25 cellular contexts compared by ENCODE assay signal in the genomic region with DNA sequence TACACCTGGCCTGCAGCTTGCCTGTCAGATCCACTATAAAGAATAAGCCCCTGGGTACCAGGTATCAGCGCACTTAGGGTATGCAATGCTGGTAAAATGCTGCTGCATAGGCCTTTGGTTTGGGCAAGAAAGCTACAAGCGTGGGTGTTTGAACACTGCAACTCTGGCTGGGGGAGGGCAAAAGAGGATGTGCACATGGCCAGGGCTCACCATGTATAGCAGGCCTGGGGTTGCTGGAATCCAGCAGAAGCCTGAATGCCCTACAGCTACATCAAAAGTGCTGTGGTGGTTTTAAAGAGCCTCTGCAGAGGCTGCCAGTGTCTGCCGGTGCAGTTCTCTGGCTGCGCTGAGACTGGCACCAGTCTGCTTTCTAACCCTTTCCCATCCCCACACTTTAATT. TPM values are rescaled to one million over a fixed set of nuclear protein-coding genes. Genes with fewer than 3 reads are reported as not detected.
DNase-seq lines count a peak whose midpoint lies in the region; ATAC-seq and TF ChIP-seq lines count a peak whose summit lies in the region.
"Had no signal": no experiment of that assay in that cellular context is flagged by ENCODE, and none has a peak within 500 bp of the region (broad histone marks: within the 10 kb centered on the region; RNA-seq: fewer than 3 reads in every experiment).

No MANE protein-coding gene starts in this region.

- H3K4me2 ChIP-seq in mesenchymal stem cell (ENCODE audit: low read length, poor library complexity, severe bottlenecking), result no peak overlapping the region
- H3K4me2 ChIP-seq: hepatocyte had no signal

- intact Hi-C loops in right cardiac atrium (cut with DNase I), result no loop called here

- H2BK15ac ChIP-seq in mesenchymal stem cell (ENCODE audit: low read depth, poor library complexity, severe bottlenecking), result no peak overlapping the region

- TF ChIP-seq CTCF in RWPE2 (IDR thresholded peaks at IDR 0.05; ENCODE audit: poor library complexity, severe bottlenecking), result no peak

- H2BK12ac ChIP-seq in mesenchymal stem cell (ENCODE audit: low read length in 2 of 2), result no peak overlapping the region

- no peak overlapping the region for H2AFZ ChIP-seq in mesenchymal stem cell (ENCODE audit: low read depth, low read length)
- H2AFZ ChIP-seq: hepatocyte had no signal

- H3K18ac ChIP-seq in mesenchymal stem cell (ENCODE audit: low read depth in 1 of 2, low read length in 2 of 2), result no peak overlapping the region

- peak overlapping the region in 1 of 2 experiments; percentile 18 for H3K23ac ChIP-seq in mesenchymal stem cell (ENCODE audit: low read length in 2 of 2)

- no peak for ATAC-seq in CD4-positive, CD25-positive, alpha-beta regulatory T cell (ENCODE audit: low read depth in 2 of 2)
- peak; percentile 14; the same call in 2 of the 3 replicates for ATAC-seq in RWPE2 (ENCODE audit: low read depth)
- no peak for ATAC-seq in right cardiac atrium
- ATAC-seq: GM12878, HCT116 had no signal

- H3K27ac ChIP-seq in CD4-positive, CD25-positive, alpha-beta regulatory T cell (ENCODE audit: insufficient read depth, low read length, poor library complexity, severe bottlenecking), result no peak overlapping the region
- H3K27ac ChIP-seq in RWPE2 (ENCODE audit: poor library complexity, severe bottlenecking) (peak overlapping the region; percentile 27), mesenchymal stem cell (ENCODE audit: low read length, poor library complexity, severe bottlenecking) (no peak overlapping the region), right cardiac atrium (ENCODE audit: low read length) (no peak overlapping the region)
- H3K27ac ChIP-seq: coronary artery, hepatocyte, ovary, WERI-Rb-1 had no signal

- no peak overlapping the region for H3K4ac ChIP-seq in mesenchymal stem cell (ENCODE audit: low read depth in 1 of 2, low read length in 2 of 2)

- H3K27ac Mint-ChIP-seq in CD4-positive, CD25-positive, alpha-beta regulatory T cell, result peak overlapping the region in 2 of 3 donors; percentile 9
- H3K27ac Mint-ChIP-seq: activated naive CD4-positive, alpha-beta T cell treated with anti-CD3 and anti-CD28 coated beads, Interleukin-2, amount 50 U/mL, for 24 hours had no signal

- no peak overlapping the region for H3K14ac ChIP-seq in mesenchymal stem cell (ENCODE audit: low read length in 2 of 2)

- no peaks in the 10 kb centered on the region for H3K9me3 Mint-ChIP-seq in CD4-positive, CD25-positive, alpha-beta regulatory T cell
- H3K9me3 Mint-ChIP-seq: activated naive CD4-positive, alpha-beta T cell treated with anti-CD3 and anti-CD28 coated beads, Interleukin-2, amount 50 U/mL, for 24 hours; naive B cell had no signal

- H3K4me1 ChIP-seq in CD4-positive, CD25-positive, alpha-beta regulatory T cell (ENCODE audit: control insufficient read depth, insufficient read depth, low read length, poor library complexity, severe bottlenecking), result no peaks in the 10 kb centered on the region
- H3K4me1 ChIP-seq in RWPE2 (ENCODE audit: insufficient read depth, poor library complexity, severe bottlenecking), result peaks cover 22% of the 10 kb centered on the region
- H3K4me1 ChIP-seq in mesenchymal stem cell (ENCODE audit: control insufficient read depth, insufficient read depth, low read depth, low read length), result peaks cover 8% of the 10 kb centered on the region
- H3K4me1 ChIP-seq in right cardiac atrium (ENCODE audit: control insufficient read depth, insufficient read depth, low read length), result no peaks in the 10 kb centered on the region

- no peak overlapping the region for H3K4me3 Mint-ChIP-seq in CD4-positive, CD25-positive, alpha-beta regulatory T cell
- H3K4me3 Mint-ChIP-seq: activated naive CD4-positive, alpha-beta T cell treated with anti-CD3 and anti-CD28 coated beads, Interleukin-2, amount 50 U/mL, for 24 hours; naive B cell had no signal

- no peaks in the 10 kb centered on the region for H3K9me3 ChIP-seq in CD4-positive, CD25-positive, alpha-beta regulatory T cell (ENCODE audit: control insufficient read depth in 2 of 2, low read length in 2 of 2)
- no peaks in the 10 kb centered on the region for H3K9me3 ChIP-seq in RWPE2 (ENCODE audit: severe bottlenecking)
- no peaks in the 10 kb centered on the region for H3K9me3 ChIP-seq in mesenchymal stem cell (ENCODE audit: control insufficient read depth, low read length)
- H3K9me3 ChIP-seq in right cardiac atrium (ENCODE audit: control insufficient read depth, low read length), result no peaks in the 10 kb centered on the region
- H3K9me3 ChIP-seq: body of pancreas, ovary had no signal

- H3K9ac ChIP-seq in mesenchymal stem cell (ENCODE audit: low read length), result no peak overlapping the region

- H3K4me1 Mint-ChIP-seq in CD4-positive, CD25-positive, alpha-beta regulatory T cell, result peaks cover 0 to 8% (median 1%) of the 10 kb centered on the region in 4 donors

- no peak overlapping the region for H4K8ac ChIP-seq in mesenchymal stem cell (ENCODE audit: low read length)

- no peak overlapping the region for H4K91ac ChIP-seq in mesenchymal stem cell (ENCODE audit: low read length)

- H3K4me3 ChIP-seq in CD4-positive, CD25-positive, alpha-beta regulatory T cell (ENCODE audit: low read depth, low read length), result no peak overlapping the region
- H3K4me3 ChIP-seq in RWPE2 (ENCODE audit: severe bottlenecking) (no peak overlapping the region), mesenchymal stem cell (ENCODE audit: insufficient read depth in 1 of 2, low read depth in 1 of 2, low read length in 2 of 2) (no peak overlapping the region), right cardiac atrium (ENCODE audit: low read length) (no peak overlapping the region)
- H3K4me3 ChIP-seq: body of pancreas, coronary artery, GM12878, hepatocyte, lung, ovary had no signal

- peaks cover 33% of the 10 kb centered on the region for H3K36me3 ChIP-seq in CD4-positive, CD25-positive, alpha-beta regulatory T cell (ENCODE audit: control insufficient read depth, insufficient read depth, low read length)
- H3K36me3 ChIP-seq in RWPE2 (ENCODE audit: low read depth), result peaks cover 72% of the 10 kb centered on the region
- H3K36me3 ChIP-seq in mesenchymal stem cell (ENCODE audit: control insufficient read depth in 1 of 2, insufficient read depth in 2 of 2, low read depth in 1 of 2, low read length in 2 of 2), result peaks cover 16 to 43% of the 10 kb centered on the region in 2 experiments
- H3K36me3 ChIP-seq: ovary had no signal

- H3K27me3 Mint-ChIP-seq in CD4-positive, CD25-positive, alpha-beta regulatory T cell, result no peaks in the 10 kb centered on the region
- H3K27me3 Mint-ChIP-seq: activated naive CD4-positive, alpha-beta T cell treated with anti-CD3 and anti-CD28 coated beads, Interleukin-2, amount 50 U/mL, for 24 hours; naive B cell had no signal

- peaks cover 17% of the 10 kb centered on the region for H3K79me1 ChIP-seq in mesenchymal stem cell (replicated peaks; ENCODE audit: low read length, poor library complexity, severe bottlenecking)

- no peaks in the 10 kb centered on the region for H3K27me3 ChIP-seq in CD4-positive, CD25-positive, alpha-beta regulatory T cell (ENCODE audit: control insufficient read depth, insufficient read depth, low read length)
- H3K27me3 ChIP-seq in RWPE2 (ENCODE audit: insufficient read depth, poor library complexity, severe bottlenecking), result no peaks in the 10 kb centered on the region
- no peaks in the 10 kb centered on the region for H3K27me3 ChIP-seq in mesenchymal stem cell (ENCODE audit: control insufficient read depth in 1 of 2, insufficient read depth in 1 of 2, low read length in 2 of 2)
- no peaks in the 10 kb centered on the region for H3K27me3 ChIP-seq in right cardiac atrium (ENCODE audit: control insufficient read depth, insufficient read depth)
- H3K27me3 ChIP-seq: body of pancreas, hepatocyte, ovary had no signal

- no peak overlapping the region for H2BK5ac ChIP-seq in mesenchymal stem cell (ENCODE audit: low read depth, low read length, poor library complexity, severe bottlenecking)

- H2BK120ac ChIP-seq in mesenchymal stem cell (ENCODE audit: low read depth, low read length), result no peak overlapping the region

- 99% methylated on average over 4 of the region's 4 CpGs for WGBS in mesenchymal stem cell
- 87% methylated on average over 4 of the region's 4 CpGs for WGBS in right cardiac atrium

- H3K36me3 Mint-ChIP-seq in CD4-positive, CD25-positive, alpha-beta regulatory T cell, result peaks cover 32% of the 10 kb centered on the region

- H2AK5ac ChIP-seq in mesenchymal stem cell (ENCODE audit: low read length, severe bottlenecking), result peak overlapping the region; percentile 26

- no peak for DNase-seq in CD4-positive, CD25-positive, alpha-beta regulatory T cell
- DNase-seq in EL, result peak; percentile 11
- no peak for DNase-seq in RWPE2 (ENCODE audit: low spot score)
- DNase-seq in mesenchymal stem cell, result no peak
- no peak for DNase-seq in T-helper 9 cell
- no peak for DNase-seq in right cardiac atrium
- DNase-seq in NK-92 (lab: John Stamatoyannopoulos, UW; ENCODE audit: unreplicated experiment), result no peak
- no peak for DNase-seq in HCEC 1CT
- DNase-seq: activated CD4-positive, alpha-beta T cell treated with anti-CD3 and anti-CD28 coated beads, Interleukin-2, amount 50 U/mL, for 4 hours; activated T-cell treated with anti-CD3 and anti-CD28 coated beads, Interleukin-2, amount 50 U/mL, for 1 hour; GF-D8; naive B cell; NCI-H187; ovary; SHP77; stimulated activated naive CD4-positive, alpha-beta T cell treated with Interleukin-2 at 50 U/mL for 16 hours; trophoblast cell; WERI-Rb-1 had no signal

RNA-seq across cellular contexts. Expression of a gene that starts 51.7 kb away (rescaled TPM):
- 28.3 TPM for total RNA-seq in CD4-positive, CD25-positive, alpha-beta regulatory T cell
- polyA plus RNA-seq in CD4-positive, CD25-positive, alpha-beta regulatory T cell, result 10 to 100 TPM; 11.7 to 22.0 (median 18.0) TPM
- polyA plus RNA-seq in mesenchymal stem cell (2013, experiment 1 of 2), result 22.6 TPM
- 26.4 TPM for polyA plus RNA-seq in mesenchymal stem cell (2013, experiment 2 of 2)
- total RNA-seq in right cardiac atrium, result 100 to 1,000 TPM in 1 of 4 donors, 10 to 100 TPM in 3; 79.0 to 127 (median 84.3) TPM
- polyA plus RNA-seq in right cardiac atrium, result 67.2 TPM
